ENCODE assay signal across 9 cellular contexts in the genomic region with DNA sequence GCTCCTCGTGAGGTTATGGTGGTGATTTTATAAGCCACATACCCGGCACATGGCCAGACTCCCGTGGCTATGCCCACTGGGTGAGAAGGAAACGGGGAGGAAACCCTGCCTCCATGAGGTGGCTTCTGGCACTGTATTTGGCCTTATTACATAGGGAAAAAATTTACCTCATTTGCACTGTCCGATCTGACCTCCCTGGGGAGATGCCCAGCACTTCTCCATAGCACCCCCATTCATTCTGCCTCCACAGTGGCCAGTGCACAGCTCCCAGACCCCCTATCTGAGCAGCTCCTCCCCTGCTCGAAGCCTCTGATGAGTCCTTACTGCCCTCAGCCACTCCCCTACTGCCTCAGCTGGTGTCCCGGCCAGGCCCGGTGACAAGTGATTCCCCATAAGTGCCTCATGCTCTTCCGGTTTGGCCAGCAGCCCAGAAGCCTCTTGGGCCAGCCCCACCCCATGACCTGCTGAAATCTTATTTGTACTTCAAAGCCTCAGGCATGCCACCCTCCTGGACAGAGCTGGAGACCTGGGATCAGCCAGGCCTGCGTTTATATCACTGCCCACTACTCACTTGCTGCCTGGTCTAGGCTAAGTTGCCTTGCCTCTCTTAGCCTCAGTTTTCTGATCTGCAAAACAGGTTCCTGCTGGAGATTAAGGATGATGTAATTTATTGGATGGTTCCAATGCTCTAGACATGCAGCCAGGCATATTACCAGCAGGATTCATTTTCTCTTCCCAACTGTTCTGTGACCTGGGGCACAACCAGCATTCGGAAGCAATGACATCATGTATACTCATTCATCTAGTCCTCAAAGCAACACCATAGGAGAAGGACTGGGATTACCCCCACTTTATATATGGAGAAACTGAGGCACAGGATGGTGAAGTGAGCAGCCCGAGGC. TPM values are rescaled to one million over a fixed set of nuclear protein-coding genes. Genes with fewer than 3 reads are reported as not detected.
DNase-seq lines count a peak whose midpoint lies in the region; ATAC-seq and TF ChIP-seq lines count a peak whose summit lies in the region.
"Had no signal": no experiment of that assay in that cellular context is flagged by ENCODE, and none has a peak within 500 bp of the region (broad histone marks: within the 10 kb centered on the region; RNA-seq: fewer than 3 reads in every experiment).

No MANE protein-coding gene starts in this region.

- WGBS in right cardiac atrium, result 33% methylated on average over 12 of the region's 12 CpGs

- no peaks in the 10 kb centered on the region for H3K9me3 ChIP-seq in right cardiac atrium (ENCODE audit: control insufficient read depth, low read length)
- H3K9me3 ChIP-seq: BLaER1 had no signal

- H3K27me3 ChIP-seq in right cardiac atrium (ENCODE audit: control insufficient read depth, insufficient read depth), result no peaks in the 10 kb centered on the region
- H3K27me3 ChIP-seq: BLaER1 had no signal

- no peak overlapping the region for H3K27ac Mint-ChIP-seq in activated CD4-positive, alpha-beta memory T cell treated with anti-CD3 and anti-CD28 coated beads for 36 hours
- no peak overlapping the region for H3K27ac Mint-ChIP-seq in activated CD4-positive, alpha-beta memory T cell treated with anti-CD3 and anti-CD28 coated beads, Interleukin-2, amount 10 ng/mL, durations not matched to agents 7 days and 5 days
- H3K27ac Mint-ChIP-seq in type B pancreatic cell, result peak overlapping the region; percentile 89

- H3K4me3 ChIP-seq in right cardiac atrium (ENCODE audit: low read length), result no peak overlapping the region
- H3K4me3 ChIP-seq: BLaER1 had no signal

- peak; percentile 75 to 82 for ATAC-seq in right cardiac atrium

- POLR2A ChIA-PET in activated CD4-positive, alpha-beta memory T cell treated with anti-CD3 and anti-CD28 coated beads for 36 hours (lab: Charles Lee), result no interaction called here
- POLR2A ChIA-PET in activated CD4-positive, alpha-beta memory T cell treated with anti-CD3 and anti-CD28 coated beads, Interleukin-2, amount 10 ng/mL, durations not matched to agents 7 days and 5 days (lab: Charles Lee), result no interaction called here

- peaks cover 3% of the 10 kb centered on the region for H3K4me1 Mint-ChIP-seq in activated CD4-positive, alpha-beta memory T cell treated with anti-CD3 and anti-CD28 coated beads for 36 hours (ENCODE audit: low read depth)
- H3K4me1 Mint-ChIP-seq in activated CD4-positive, alpha-beta memory T cell treated with anti-CD3 and anti-CD28 coated beads, Interleukin-2, amount 10 ng/mL, durations not matched to agents 7 days and 5 days, result peaks cover 16% of the 10 kb centered on the region
- peaks cover 45% of the 10 kb centered on the region for H3K4me1 Mint-ChIP-seq in type B pancreatic cell (ENCODE audit: unreplicated experiment)

- H3K9me3 Mint-ChIP-seq in activated CD4-positive, alpha-beta memory T cell treated with anti-CD3 and anti-CD28 coated beads for 36 hours, result no peaks in the 10 kb centered on the region
- no peaks in the 10 kb centered on the region for H3K9me3 Mint-ChIP-seq in activated CD4-positive, alpha-beta memory T cell treated with anti-CD3 and anti-CD28 coated beads, Interleukin-2, amount 10 ng/mL, durations not matched to agents 7 days and 5 days
- H3K9me3 Mint-ChIP-seq in type B pancreatic cell, result no peaks in the 10 kb centered on the region

- H3K4me1 ChIP-seq in right cardiac atrium (ENCODE audit: control insufficient read depth, insufficient read depth, low read length), result peaks cover 16% of the 10 kb centered on the region

- CTCF ChIA-PET in activated CD4-positive, alpha-beta memory T cell treated with anti-CD3 and anti-CD28 coated beads for 36 hours (lab: Charles Lee), result interaction anchor here (0.6 kb wide), 1 partner anchor 97 kb away, joined by 3 read pairs; no protein-coding TSS in a partner anchor
- CTCF ChIA-PET in activated CD4-positive, alpha-beta memory T cell treated with anti-CD3 and anti-CD28 coated beads, Interleukin-2, amount 10 ng/mL, durations not matched to agents 7 days and 5 days (lab: Charles Lee), result no interaction called here

- no peaks in the 10 kb centered on the region for H3K27me3 Mint-ChIP-seq in activated CD4-positive, alpha-beta memory T cell treated with anti-CD3 and anti-CD28 coated beads for 36 hours
- no peaks in the 10 kb centered on the region for H3K27me3 Mint-ChIP-seq in activated CD4-positive, alpha-beta memory T cell treated with anti-CD3 and anti-CD28 coated beads, Interleukin-2, amount 10 ng/mL, durations not matched to agents 7 days and 5 days
- peaks cover 14% of the 10 kb centered on the region for H3K27me3 Mint-ChIP-seq in type B pancreatic cell

- no peaks in the 10 kb centered on the region for H3K36me3 Mint-ChIP-seq in activated CD4-positive, alpha-beta memory T cell treated with anti-CD3 and anti-CD28 coated beads for 36 hours
- no peaks in the 10 kb centered on the region for H3K36me3 Mint-ChIP-seq in activated CD4-positive, alpha-beta memory T cell treated with anti-CD3 and anti-CD28 coated beads, Interleukin-2, amount 10 ng/mL, durations not matched to agents 7 days and 5 days (ENCODE audit: low read depth)
- no peaks in the 10 kb centered on the region for H3K36me3 Mint-ChIP-seq in type B pancreatic cell

- intact Hi-C loops in activated CD4-positive, alpha-beta memory T cell treated with anti-CD3 and anti-CD28 coated beads for 36 hours (cut with micrococcal nuclease), result no loop called here
- intact Hi-C loops in right cardiac atrium (cut with DNase I), result no loop called here

- H3K4me3 Mint-ChIP-seq in activated CD4-positive, alpha-beta memory T cell treated with anti-CD3 and anti-CD28 coated beads for 36 hours, result no peak overlapping the region
- no peak overlapping the region for H3K4me3 Mint-ChIP-seq in activated CD4-positive, alpha-beta memory T cell treated with anti-CD3 and anti-CD28 coated beads, Interleukin-2, amount 10 ng/mL, durations not matched to agents 7 days and 5 days
- peak overlapping the region; percentile 61 for H3K4me3 Mint-ChIP-seq in type B pancreatic cell

- H3K27ac ChIP-seq in right cardiac atrium (ENCODE audit: low read length), result peak overlapping the region; percentile 61
- H3K27ac ChIP-seq: BLaER1 had no signal

- peak; percentile 14 for DNase-seq in activated CD4-positive, alpha-beta memory T cell treated with anti-CD3 and anti-CD28 coated beads for 36 hours
- DNase-seq in activated CD4-positive, alpha-beta memory T cell treated with anti-CD3 and anti-CD28 coated beads, Interleukin-2, amount 10 ng/mL, durations not matched to agents 7 days and 5 days, result no peak
- DNase-seq in NCI-H1105 (lab: John Stamatoyannopoulos, UW), result peak; percentile 72
- DNase-seq in UCSD-AML1 (lab: John Stamatoyannopoulos, UW; ENCODE audit: unreplicated experiment), result peak; percentile 63
- peak; percentile 83 to 93 (median 92) for DNase-seq in right cardiac atrium
- no peak for DNase-seq in type B pancreatic cell (ENCODE audit: extremely low spot score, unreplicated experiment)
- no peak for DNase-seq in activated CD4-positive, alpha-beta T cell treated with anti-CD3 and anti-CD28 coated beads, Interleukin-2, amount 50 U/mL, for 4 hours
- DNase-seq in GOT3 (lab: John Stamatoyannopoulos, UW), result no peak

- TF ChIP-seq CTCF in type B pancreatic cell (conservative IDR thresholded peaks at IDR 0.05), result no peak

RNA-seq across cellular contexts. Expression of a gene that starts 30.6 kb away (rescaled TPM):
- total RNA-seq in activated CD4-positive, alpha-beta memory T cell treated with anti-CD3 and anti-CD28 coated beads for 36 hours, result 10 to 100 TPM; 44.0 to 45.1 TPM
- 10 to 100 TPM; 59.0 to 61.5 TPM for total RNA-seq in activated CD4-positive, alpha-beta memory T cell treated with anti-CD3 and anti-CD28 coated beads, Interleukin-2, amount 10 ng/mL, durations not matched to agents 7 days and 5 days
- total RNA-seq in right cardiac atrium (100 to 1,000 TPM in 1 of 4 donors, 10 to 100 TPM in 3; 21.3 to 106 (median 38.4) TPM), type B pancreatic cell (ENCODE audit: low replicate concordance) (24.5 and 30.3 TPM in 2 replicates)
- 23.7 TPM for polyA plus RNA-seq in right cardiac atrium

Comparison
In these comparisons a context has a peak if more than half of its experiments do, and no peak if none do; other contexts are left out.
1. DNase-seq: peak in activated CD4-positive, alpha-beta memory T cell treated with anti-CD3 and anti-CD28 coated beads for 36 hours (single experiment), NCI-H1105 (single experiment), UCSD-AML1 (single experiment) and right cardiac atrium (3 of 3); none in activated CD4-positive, alpha-beta memory T cell treated with anti-CD3 and anti-CD28 coated beads, Interleukin-2, amount 10 ng/mL, durations not matched to agents 7 days and 5 days (single experiment), type B pancreatic cell (single experiment), activated CD4-positive, alpha-beta T cell treated with anti-CD3 and anti-CD28 coated beads, Interleukin-2, amount 50 U/mL, for 4 hours (0 of 2) and GOT3 (single experiment).